In genomic region chr11:10542776-10543175, GRCh38 we compare ENCODE assay signal across 23 cellular contexts. TPM values are rescaled to one million over a fixed set of nuclear protein-coding genes. Genes with fewer than 3 reads are reported as not detected.
DNase-seq lines count a peak whose midpoint lies in the region; ATAC-seq, FAIRE-seq and TF ChIP-seq lines count a peak whose summit lies in the region.
"Had no signal": no experiment of that assay in that cellular context is flagged by ENCODE, and none has a peak within 500 bp of the region (broad histone marks: within the 10 kb centered on the region; RNA-seq: fewer than 3 reads in every experiment).

No MANE protein-coding gene starts in this region.

- no peaks in the 10 kb centered on the region for H3K9me2 ChIP-seq in SK-N-SH

- in situ Hi-C loops in K562 (cut with MboI): no loop called here

- H3K79me2 ChIP-seq in SK-N-SH (ENCODE audit: insufficient read depth) (peaks cover 27% of the 10 kb centered on the region), K562 (ENCODE audit: control insufficient read depth, insufficient read depth, low read length) (peaks cover 15% of the 10 kb centered on the region)

- H3K9me3 ChIP-seq in SK-N-SH (no peaks in the 10 kb centered on the region), K562 (replicated peaks; ENCODE audit: control insufficient read depth, insufficient read depth, low read depth, low read length) (no peaks in the 10 kb centered on the region)
- H3K9me3 ChIP-seq: BE2C had no signal

- no peak for ATAC-seq in SK-N-SH treated with all-trans-retinoic acid at 6 μM for 48 hours
- ATAC-seq in K562: no peak
- no peak for ATAC-seq in stimulated activated memory B cell treated with anti-CD40 and anti-IgM and Interleukin-4, amounts not matched to agents 10 μg/mL and 1 μg/mL and 100 μg/mL, for 72 hours
- ATAC-seq: GM23338, HCT116 had no signal

- no peak overlapping the region for H3K9ac ChIP-seq in SK-N-SH
- no peak overlapping the region for H3K9ac ChIP-seq in K562 (ENCODE audit: insufficient read depth in 1 of 2, low read depth in 2 of 2, low read length in 2 of 2)
- H3K9ac ChIP-seq: BLaER1 treated with 17β-estradiol and CSF1 and Interleukin-3, amounts not matched to agents 10 nM and 100 nM had no signal

- peak overlapping the region; percentile 44 for H3K27ac Mint-ChIP-seq in stimulated activated memory B cell treated with anti-CD40 and anti-IgM and Interleukin-4, amounts not matched to agents 10 μg/mL and 1 μg/mL and 100 μg/mL, for 72 hours
- H3K27ac Mint-ChIP-seq: CD14-positive monocyte; CD4-positive, alpha-beta T cell; GM23338; H9 had no signal

- no peak for TF ChIP-seq RAD21 in SK-N-SH (IDR thresholded peaks at IDR 0.05; ENCODE audit: low read length)
- TF ChIP-seq RAD21 in K562 (CRISPR knock-in tag; conservative IDR thresholded peaks at IDR 0.05 in 1 of 2, IDR thresholded peaks at IDR 0.05 in 1 of 2): no peak

- H4K20me1 ChIP-seq in SK-N-SH (ENCODE audit: insufficient read depth) (no peaks in the 10 kb centered on the region), K562 (replicated peaks; ENCODE audit: control insufficient read depth, insufficient read depth, low read length) (no peaks in the 10 kb centered on the region)
- H4K20me1 ChIP-seq: BLaER1 treated with 17β-estradiol and CSF1 and Interleukin-3, amounts not matched to agents 10 nM and 100 nM had no signal

- CTCF ChIA-PET in SK-N-SH (lab: Yijun Ruan, JAX): interaction anchor here (1.6 to 4.3 kb wide), 3 partner anchors 11 to 137 kb away, joined by 4 to 25 read pairs (median 13); no protein-coding TSS in a partner anchor
- CTCF ChIA-PET in K562 (lab: Yijun Ruan, JAX; ENCODE audit: low intra/inter-chr PET ratio): no interaction called here
- CTCF ChIA-PET in HEK293T (lab: Yijun Ruan, JAX): no interaction called here

- BruUV-seq in K562 (replicated peaks; lab: Mats Ljungman, UMichigan): no TSS peak

- peaks cover 47% of the 10 kb centered on the region for H3K4me1 Mint-ChIP-seq in stimulated activated memory B cell treated with anti-CD40 and anti-IgM and Interleukin-4, amounts not matched to agents 10 μg/mL and 1 μg/mL and 100 μg/mL, for 72 hours

- H3K27me3 Mint-ChIP-seq in stimulated activated memory B cell treated with anti-CD40 and anti-IgM and Interleukin-4, amounts not matched to agents 10 μg/mL and 1 μg/mL and 100 μg/mL, for 72 hours: no peaks in the 10 kb centered on the region
- H3K27me3 Mint-ChIP-seq: CD4-positive, alpha-beta T cell had no signal

- FAIRE-seq in K562 (lab: Jason Lieb, UNC): no peak
- FAIRE-seq: A204.1, GM12891, GM18507 had no signal

- 71% methylated on average over 3 of the region's 3 CpGs for WGBS in SK-N-SH (ENCODE audit: low lambda C conversion rate)
- WGBS in K562 (ENCODE audit: insufficient coverage, low coverage, missing lambda C conversion rate): 61% methylated on average over 3 of the region's 3 CpGs

- H3K4me1 ChIP-seq in SK-N-SH (ENCODE audit: control insufficient read depth in 1 of 2, insufficient read depth in 2 of 2, low read depth in 1 of 2, low read length in 1 of 2) (peaks cover 7 to 11% of the 10 kb centered on the region in 2 experiments; a peak in 3 of 4 replicates), K562 (replicated peaks in 1 of 2; ENCODE audit: control insufficient read depth in 2 of 2, insufficient read depth in 2 of 2, low read length in 2 of 2) (peaks cover 7 to 11% of the 10 kb centered on the region in 2 experiments; a peak in 4 of 5 replicates)
- H3K4me1 ChIP-seq: BE2C had no signal

- H3K27ac ChIP-seq in SK-N-SH (ENCODE audit: low read depth in 2 of 2, low read length in 1 of 2): no peak overlapping the region
- H3K27ac ChIP-seq in K562 (ENCODE audit: extremely low read depth, low read depth, low read length): no peak overlapping the region
- H3K27ac ChIP-seq: 22Rv1; BLaER1 treated with 17β-estradiol and CSF1 and Interleukin-3, amounts not matched to agents 10 nM and 100 nM had no signal

- H3K4me3 Mint-ChIP-seq in stimulated activated memory B cell treated with anti-CD40 and anti-IgM and Interleukin-4, amounts not matched to agents 10 μg/mL and 1 μg/mL and 100 μg/mL, for 72 hours: no peak overlapping the region
- H3K4me3 Mint-ChIP-seq: CD14-positive monocyte, GM23338, H9 had no signal

- peaks cover 9% of the 10 kb centered on the region for H3F3A ChIP-seq in SK-N-SH (replicated peaks; ENCODE audit: insufficient read depth)

- POLR2A ChIA-PET in SK-N-SH (lab: Yijun Ruan, JAX): no interaction called here
- POLR2A ChIA-PET in K562 (lab: Yijun Ruan, JAX): interaction anchor here (0.8 kb wide), 1 partner anchor 26 kb away, joined by 3 read pairs; no protein-coding TSS in a partner anchor
- POLR2A ChIA-PET in HEK293T (lab: Yijun Ruan, JAX): no interaction called here

- intact Hi-C loops in K562 (cut with micrococcal nuclease): no loop called here

- H3K36me3 Mint-ChIP-seq in stimulated activated memory B cell treated with anti-CD40 and anti-IgM and Interleukin-4, amounts not matched to agents 10 μg/mL and 1 μg/mL and 100 μg/mL, for 72 hours: peaks cover 8% of the 10 kb centered on the region
- H3K36me3 Mint-ChIP-seq: CD14-positive monocyte had no signal

- H3K9me1 ChIP-seq in K562 (ENCODE audit: control insufficient read depth, insufficient read depth, low read length): no peaks in the 10 kb centered on the region

- no peaks in the 10 kb centered on the region for H3K9me3 Mint-ChIP-seq in stimulated activated memory B cell treated with anti-CD40 and anti-IgM and Interleukin-4, amounts not matched to agents 10 μg/mL and 1 μg/mL and 100 μg/mL, for 72 hours
- H3K9me3 Mint-ChIP-seq: CD4-positive, alpha-beta T cell; CD8-positive, alpha-beta memory T cell; H9 had no signal

- no peak for TF ChIP-seq CTCF in SK-N-SH (IDR thresholded peaks at IDR 0.05)
- no peak for TF ChIP-seq CTCF in K562 (IDR thresholded peaks at IDR 0.05 in 2 of 3, conservative IDR thresholded peaks at IDR 0.05 in 1 of 3; ENCODE audit: insufficient read depth in 2 of 3, low read depth in 1 of 3, low read length in 3 of 3)

- H3K4me2 ChIP-seq in SK-N-SH: no peak overlapping the region
- H3K4me2 ChIP-seq in K562 (ENCODE audit: insufficient read depth, low read length): no peak overlapping the region
- H3K4me2 ChIP-seq: BLaER1 treated with 17β-estradiol and CSF1 and Interleukin-3, amounts not matched to agents 10 nM and 100 nM; GM23338 had no signal

- H3K4me3 ChIP-seq in SK-N-SH (ENCODE audit: low read depth in 2 of 2, low read length in 1 of 2) (no peak overlapping the region), K562 (no peak overlapping the region)
- H3K4me3 ChIP-seq: BLaER1 treated with 17β-estradiol and CSF1 and Interleukin-3, amounts not matched to agents 10 nM and 100 nM; GM23338 had no signal

- TF ChIP-seq EP300 in SK-N-SH (IDR thresholded peaks at IDR 0.05; ENCODE audit: borderline replicate concordance in 1 of 2, low read depth in 1 of 2, low read length in 1 of 2) (no peak), K562 (IDR thresholded peaks at IDR 0.05; ENCODE audit: low read length) (no peak)

- H3K36me3 ChIP-seq in SK-N-SH (replicated peaks in 1 of 2; ENCODE audit: control insufficient read depth in 1 of 2, insufficient read depth in 2 of 2, low read length in 1 of 2) (no peaks in the 10 kb centered on the region), K562 (ENCODE audit: control insufficient read depth, insufficient read depth, low read length) (no peaks in the 10 kb centered on the region)
- H3K36me3 ChIP-seq: BE2C had no signal

- DNase-seq in SK-N-SH (no peak), K562 (ENCODE audit: extremely low read depth in 1 of 4, low spot score in 3 of 4) (no peak), NCI-H510A (lab: John Stamatoyannopoulos, UW) (no peak), HEK293T (ENCODE audit: extremely low spot score) (no peak)
- DNase-seq: BE2C; CD4-positive, alpha-beta T cell; CD8-positive, alpha-beta memory T cell; DMS 273 treated with DMSO at 0.1 percent for 48 hours; DMS79; EL; GF-D8; H9 had no signal

- no peak for TF ChIP-seq POLR2A in K562 (conservative IDR thresholded peaks at IDR 0.05)

- H2AFZ ChIP-seq in SK-N-SH (ENCODE audit: low read depth): no peak overlapping the region
- no peak overlapping the region for H2AFZ ChIP-seq in K562 (ENCODE audit: low read depth, low read length)

- no peaks in the 10 kb centered on the region for H3K27me3 ChIP-seq in SK-N-SH (ENCODE audit: insufficient read depth)
- no peaks in the 10 kb centered on the region for H3K27me3 ChIP-seq in K562 (ENCODE audit: control insufficient read depth in 2 of 2, insufficient read depth in 2 of 2, low read length in 2 of 2)
- H3K27me3 ChIP-seq: BE2C; BLaER1 treated with 17β-estradiol and CSF1 and Interleukin-3, amounts not matched to agents 10 nM and 100 nM had no signal

RNA-seq across cellular contexts. Expression of gene RNF141, which starts 1.8 kb away (rescaled TPM):
- polyA plus RNA-seq in SK-N-SH (2012; rRNA removed): 6.9 and 10.3 TPM in 2 replicates
- 12.9 and 15.5 TPM in 2 replicates for polyA plus RNA-seq in SK-N-SH (2012; cell fraction: cytosol; rRNA removed)
- 2.0 and 4.5 TPM in 2 replicates for polyA plus RNA-seq in SK-N-SH (2012; cell fraction: nucleus; rRNA removed)
- total RNA-seq in K562 (2011; cell fraction: chromatin; rRNA removed; ENCODE audit: low replicate concordance): 5.2 and 16.2 TPM in 2 replicates
- 2.7 and 4.2 TPM in 2 replicates for total RNA-seq in K562 (2011; cell fraction: nucleolus; rRNA removed)
- 10.6 and 20.5 TPM in 2 replicates for total RNA-seq in K562 (2011; cell fraction: nucleoplasm; rRNA removed)
- 9.5 and 9.7 TPM in 2 replicates for total RNA-seq in K562 (2014; rRNA removed)
- 20.7 and 26.1 TPM in 2 replicates for total RNA-seq in K562 (2014; rRNA removed; fragmentation: Illumina TruSeq; extraction: Trizol)
- total RNA-seq in K562 (2015; rRNA removed; fragmentation: Illumina TruSeq; extraction: Trizol): 13.8 and 16.0 TPM in 2 replicates
- total RNA-seq in K562 (2021): 18.9 and 20.6 TPM in 2 replicates
- polyA plus RNA-seq in K562 (2011; rRNA removed): 23.3 and 27.9 TPM in 2 replicates
- 4.3 and 11.1 TPM in 2 replicates for polyA plus RNA-seq in K562 (2011; cell fraction: cytosol; rRNA removed)
- polyA plus RNA-seq in K562 (2011; cell fraction: nucleus; rRNA removed): 7.8 and 10.2 TPM in 2 replicates
- polyA plus RNA-seq in K562 (2012): 17.6 and 18.3 TPM in 2 replicates
- polyA plus RNA-seq in K562 (2014; fragmentation: Illumina TruSeq; extraction: Trizol): 13.1 and 14.6 TPM in 2 replicates
- polyA plus RNA-seq in K562 (2014; fragmentation: Nextera tagmentation; extraction: Ambion mirVana): 10 to 100 TPM; 44.6 to 51.9 TPM
- polyA plus RNA-seq in K562 (2014; rRNA removed): 15.4 and 16.6 TPM in 2 replicates
- 20.6 and 29.5 TPM in 2 replicates for polyA minus RNA-seq in K562 (2011; rRNA and poly(A)+ RNA removed)
- polyA minus RNA-seq in K562 (2011; cell fraction: cytosol; rRNA and poly(A)+ RNA removed): 5.3 and 7.6 TPM in 2 replicates
- polyA minus RNA-seq in K562 (2011; cell fraction: nucleus; rRNA and poly(A)+ RNA removed): 6.7 and 12.9 TPM in 2 replicates

RNA-seq across cellular contexts. Expression of gene LYVE1, which starts 25.7 kb away (rescaled TPM):
- polyA plus RNA-seq in SK-N-SH (2012; rRNA removed) (not detected in 2 replicates), K562 (2011; rRNA removed) (0.42 and 1.1 TPM in 2 replicates), K562 (2014; fragmentation: Illumina TruSeq; extraction: Trizol) (0.10 and 0.12 TPM in 2 replicates), K562 (2014; fragmentation: Nextera tagmentation; extraction: Ambion mirVana) (under 1 TPM; 0.06 to 0.27 TPM), K562 (2014; rRNA removed) (0.05 and 0.13 TPM in 2 replicates)
- 0.01 TPM in 1 of 2 replicates, not detected in the other for polyA plus RNA-seq in SK-N-SH (2012; cell fraction: cytosol; rRNA removed)
- not detected in 2 replicates for polyA plus RNA-seq in SK-N-SH (2012; cell fraction: nucleus; rRNA removed)
- 0.44 and 1.2 TPM in 2 replicates for total RNA-seq in K562 (2011; cell fraction: chromatin; rRNA removed; ENCODE audit: low replicate concordance)
- total RNA-seq in K562 (2011; cell fraction: nucleolus; rRNA removed): 0.66 and 1.0 TPM in 2 replicates
- total RNA-seq in K562 (2011; cell fraction: nucleoplasm; rRNA removed): 0.73 and 1.2 TPM in 2 replicates
- total RNA-seq in K562 (2014; rRNA removed) (not detected in 2 replicates), K562 (2014; rRNA removed; fragmentation: Illumina TruSeq; extraction: Trizol) (0.07 and 0.32 TPM in 2 replicates), K562 (2015; rRNA removed; fragmentation: Illumina TruSeq; extraction: Trizol) (0.14 and 0.34 TPM in 2 replicates), K562 (2021) (0.13 and 0.27 TPM in 2 replicates)
- 0.06 and 0.85 TPM in 2 replicates for polyA plus RNA-seq in K562 (2011; cell fraction: cytosol; rRNA removed)
- polyA plus RNA-seq in K562 (2011; cell fraction: nucleus; rRNA removed): 0.14 and 0.15 TPM in 2 replicates
- 0.29 and 0.34 TPM in 2 replicates for polyA plus RNA-seq in K562 (2012)
- polyA minus RNA-seq in K562 (2011; rRNA and poly(A)+ RNA removed): 0.18 and 0.32 TPM in 2 replicates
- 1.3 TPM in 1 of 2 replicates, not detected in the other for polyA minus RNA-seq in K562 (2011; cell fraction: cytosol; rRNA and poly(A)+ RNA removed)
- polyA minus RNA-seq in K562 (2011; cell fraction: nucleus; rRNA and poly(A)+ RNA removed): 0.22 and 0.40 TPM in 2 replicates
- total RNA-seq: CD4-positive, alpha-beta T cell; CD8-positive, alpha-beta memory T cell; H4; H9 had no signal
- polyA plus RNA-seq: CD8-positive, alpha-beta memory T cell; GM23338 had no signal
